ENCODE assay signal across 24 cellular contexts in genomic region chr6:26379236-26380139, GRCh38.
"Had no signal": no experiment of that assay in that cellular context is flagged by ENCODE, and none has a peak within 500 bp of the region (broad histone marks: within the 10 kb centered on the region; RNA-seq: fewer than 3 reads in every experiment).

No MANE protein-coding gene starts in this region.

- H3K27ac Mint-ChIP-seq: activated CD4-positive, alpha-beta T cell treated with anti-CD3 and anti-CD28 coated beads, Interleukin-2, amount 10 ng/mL, durations not matched to agents 7 days and 5 days; activated CD8-positive, alpha-beta memory T cell treated with anti-CD3 and anti-CD28 coated beads, Interleukin-2, amount 10 ng/mL, durations not matched to agents 7 days and 5 days; activated CD8-positive, alpha-beta T cell treated with anti-CD3 and anti-CD28 coated beads for 36 hours; activated naive CD8-positive, alpha-beta T cell treated with anti-CD3 and anti-CD28 coated beads for 36 hours; endodermal cell; mesothelial cell of epicardium had no signal

- H3K9me3 ChIP-seq: colonic mucosa, left ventricle myocardium inferior, neutrophil, pancreas, psoas muscle, right atrium auricular region, thoracic aorta, vagina had no signal

- H3K36me3 Mint-ChIP-seq: type B pancreatic cell had no signal

- H3K4me1 ChIP-seq: colonic mucosa, pancreas, psoas muscle had no signal

- H3K36me3 ChIP-seq: colonic mucosa, pancreas, thoracic aorta, vagina, WERI-Rb-1 had no signal

- H3K4me3 ChIP-seq: colonic mucosa, left ventricle myocardium inferior, pancreas, psoas muscle, right atrium auricular region, thoracic aorta, vagina had no signal

- H3K27ac ChIP-seq: colonic mucosa, left ventricle myocardium inferior, neutrophil, pancreas, psoas muscle, right atrium auricular region, thoracic aorta, vagina, WERI-Rb-1 had no signal

- H3K4me3 Mint-ChIP-seq: activated CD4-positive, alpha-beta T cell treated with anti-CD3 and anti-CD28 coated beads, Interleukin-2, amount 10 ng/mL, durations not matched to agents 7 days and 5 days; activated CD8-positive, alpha-beta memory T cell treated with anti-CD3 and anti-CD28 coated beads, Interleukin-2, amount 10 ng/mL, durations not matched to agents 7 days and 5 days; activated CD8-positive, alpha-beta T cell treated with anti-CD3 and anti-CD28 coated beads for 36 hours; activated naive CD8-positive, alpha-beta T cell treated with anti-CD3 and anti-CD28 coated beads for 36 hours; endodermal cell; mesothelial cell of epicardium; naive thymus-derived CD8-positive, alpha-beta T cell; type B pancreatic cell had no signal

- H3K27me3 Mint-ChIP-seq: activated CD4-positive, alpha-beta T cell treated with anti-CD3 and anti-CD28 coated beads, Interleukin-2, amount 10 ng/mL, durations not matched to agents 7 days and 5 days; activated CD8-positive, alpha-beta memory T cell treated with anti-CD3 and anti-CD28 coated beads, Interleukin-2, amount 10 ng/mL, durations not matched to agents 7 days and 5 days; activated CD8-positive, alpha-beta T cell treated with anti-CD3 and anti-CD28 coated beads for 36 hours; activated naive CD8-positive, alpha-beta T cell treated with anti-CD3 and anti-CD28 coated beads for 36 hours; naive thymus-derived CD8-positive, alpha-beta T cell; type B pancreatic cell had no signal

- ATAC-seq: activated CD8-positive, alpha-beta memory T cell treated with anti-CD3 and anti-CD28 coated beads, Interleukin-2, amount 10 ng/mL, durations not matched to agents 7 days and 5 days; activated CD8-positive, alpha-beta T cell treated with anti-CD3 and anti-CD28 coated beads for 36 hours; naive thymus-derived CD8-positive, alpha-beta T cell; pancreas; psoas muscle had no signal

- H3K9me3 Mint-ChIP-seq: activated CD4-positive, alpha-beta T cell treated with anti-CD3 and anti-CD28 coated beads, Interleukin-2, amount 10 ng/mL, durations not matched to agents 7 days and 5 days; activated CD8-positive, alpha-beta T cell treated with anti-CD3 and anti-CD28 coated beads for 36 hours; activated naive CD8-positive, alpha-beta T cell treated with anti-CD3 and anti-CD28 coated beads for 36 hours; endodermal cell; mesothelial cell of epicardium; naive thymus-derived CD8-positive, alpha-beta T cell; type B pancreatic cell had no signal

- H3K27me3 ChIP-seq: colonic mucosa, neutrophil, pancreas, right atrium auricular region, vagina had no signal

- DNase-seq: activated CD4-positive, alpha-beta T cell treated with anti-CD3 and anti-CD28 coated beads, Interleukin-2, amount 10 ng/mL, durations not matched to agents 7 days and 5 days; activated CD4-positive, CD25-positive, alpha-beta regulatory T cell treated with anti-CD3 and anti-CD28 coated beads, Interleukin-2, amount 50 U/mL, for 72 hours; activated CD8-positive, alpha-beta memory T cell treated with anti-CD3 and anti-CD28 coated beads, Interleukin-2, amount 10 ng/mL, durations not matched to agents 7 days and 5 days; activated CD8-positive, alpha-beta T cell treated with anti-CD3 and anti-CD28 coated beads for 36 hours; activated gamma-delta T cell treated with Interleukin-2 at 50 U/mL for 16 hours; activated naive CD8-positive, alpha-beta T cell treated with anti-CD3 and anti-CD28 coated beads for 36 hours; activated T-cell treated with anti-CD3 and anti-CD28 coated beads for 4 hours; amniotic stem cell; colonic mucosa; endodermal cell; hypothalamus; left ventricle myocardium inferior; naive thymus-derived CD8-positive, alpha-beta T cell; pancreas; psoas muscle; stimulated activated CD4-positive, alpha-beta T cell treated with anti-CD3 and anti-CD28 coated beads, Interleukin-4, amount 100 ng/mL, for 24 hours; stimulated activated naive CD4-positive, alpha-beta T cell treated with Interleukin-2 at 50 U/mL for 16 hours; WERI-Rb-1 had no signal
